1 cellular context compared by ENCODE assay signal in genomic region chr11:61816736-61817455, GRCh38.
TF ChIP-seq lines count a peak whose summit lies in the region.

FADS1 (minus strand) TSS chr11:61817003; CDS start chr11:61816929, 74 bp downstream.

TF ChIP-seq in WTC11, 78 proteins besides CTCF, POLR2A, EP300 and RAD21 (continued from another document and continues in another):
- TF ChIP-seq ATF6 (CRISPR knock-in tag; IDR thresholded peaks at IDR 0.05): no peak
- TF ChIP-seq NFATC4 (CRISPR knock-in tag; IDR thresholded peaks at IDR 0.05): no peak
- TF ChIP-seq GTF2I (CRISPR knock-in tag; conservative IDR thresholded peaks at IDR 0.05): no peak
- TF ChIP-seq ATF1 (CRISPR knock-in tag; IDR thresholded peaks at IDR 0.05): no peak
- TF ChIP-seq STAT6 (CRISPR knock-in tag; conservative IDR thresholded peaks at IDR 0.05; ENCODE audit: low read depth): no peak
- TF ChIP-seq ZMAT4 (CRISPR knock-in tag; IDR thresholded peaks at IDR 0.05): no peak
- TF ChIP-seq ARID4B (CRISPR knock-in tag; IDR thresholded peaks at IDR 0.05; ENCODE audit: borderline replicate concordance): no peak
- no peak for TF ChIP-seq ATF2 (CRISPR knock-in tag; IDR thresholded peaks at IDR 0.05; ENCODE audit: borderline replicate concordance, low read depth)
- 0 out of 2 replicates have a peak, but pooled peaks have one; percentile 39 for TF ChIP-seq ATF3 (CRISPR knock-in tag; conservative IDR thresholded peaks at IDR 0.05)
- TF ChIP-seq SMAD4 (CRISPR knock-in tag; IDR thresholded peaks at IDR 0.05): no peak
- no peak for TF ChIP-seq JUN (CRISPR knock-in tag; IDR thresholded peaks at IDR 0.05)
- TF ChIP-seq IRF2 (CRISPR knock-in tag; IDR thresholded peaks at IDR 0.05; ENCODE audit: borderline replicate concordance, low read depth): no peak
- TF ChIP-seq ZNF671 (CRISPR knock-in tag; IDR thresholded peaks at IDR 0.05): no peak
- no peak for TF ChIP-seq AR (CRISPR knock-in tag; IDR thresholded peaks at IDR 0.05)
- TF ChIP-seq MYBL2 (CRISPR knock-in tag; IDR thresholded peaks at IDR 0.05): peak; percentile 46; the same call in 1 of the 2 replicates
- TF ChIP-seq TEAD4 (CRISPR knock-in tag; IDR thresholded peaks at IDR 0.05): no peak
- TF ChIP-seq AFF4 (CRISPR knock-in tag; IDR thresholded peaks at IDR 0.05; ENCODE audit: borderline replicate concordance): 0 out of 2 replicates have a peak, but pooled peaks have one; percentile 52
- peak; percentile 45 for TF ChIP-seq FOXK1 (CRISPR knock-in tag; IDR thresholded peaks at IDR 0.05)
- peak; percentile 73 for TF ChIP-seq IRF1 (CRISPR knock-in tag; IDR thresholded peaks at IDR 0.05)
- peak; percentile 45; the same call in 1 of the 2 replicates for TF ChIP-seq E2F4 (CRISPR knock-in tag; IDR thresholded peaks at IDR 0.05; ENCODE audit: borderline replicate concordance, low read depth)
- no peak for TF ChIP-seq PRRX2 (CRISPR knock-in tag; IDR thresholded peaks at IDR 0.05)
- TF ChIP-seq FOXP1 (CRISPR knock-in tag; IDR thresholded peaks at IDR 0.05; ENCODE audit: borderline replicate concordance): peak; percentile 60; the same call in 1 of the 2 replicates
- TF ChIP-seq NR1H2 (CRISPR knock-in tag; IDR thresholded peaks at IDR 0.05): no peak
- no peak for TF ChIP-seq FOXJ3 (CRISPR knock-in tag; IDR thresholded peaks at IDR 0.05; ENCODE audit: borderline replicate concordance)
- TF ChIP-seq E2F1 (CRISPR knock-in tag; IDR thresholded peaks at IDR 0.05): no peak
- 0 out of 2 replicates have a peak, but pooled peaks have one; percentile 12 for TF ChIP-seq CREM (CRISPR knock-in tag; IDR thresholded peaks at IDR 0.05)
- TF ChIP-seq ZNF138 (CRISPR knock-in tag; conservative IDR thresholded peaks at IDR 0.05): no peak
- TF ChIP-seq ERG (CRISPR knock-in tag; IDR thresholded peaks at IDR 0.05): no peak
- peak; percentile 32 for TF ChIP-seq NFYB (CRISPR knock-in tag; conservative IDR thresholded peaks at IDR 0.05; ENCODE audit: low read depth)
- TF ChIP-seq NR2C2 (CRISPR knock-in tag; IDR thresholded peaks at IDR 0.05): no peak
- TF ChIP-seq JAZF1 (CRISPR knock-in tag; IDR thresholded peaks at IDR 0.05): no peak
- peak; percentile 83 for TF ChIP-seq GABPB1 (CRISPR knock-in tag; IDR thresholded peaks at IDR 0.05)
